In the genomic region with DNA sequence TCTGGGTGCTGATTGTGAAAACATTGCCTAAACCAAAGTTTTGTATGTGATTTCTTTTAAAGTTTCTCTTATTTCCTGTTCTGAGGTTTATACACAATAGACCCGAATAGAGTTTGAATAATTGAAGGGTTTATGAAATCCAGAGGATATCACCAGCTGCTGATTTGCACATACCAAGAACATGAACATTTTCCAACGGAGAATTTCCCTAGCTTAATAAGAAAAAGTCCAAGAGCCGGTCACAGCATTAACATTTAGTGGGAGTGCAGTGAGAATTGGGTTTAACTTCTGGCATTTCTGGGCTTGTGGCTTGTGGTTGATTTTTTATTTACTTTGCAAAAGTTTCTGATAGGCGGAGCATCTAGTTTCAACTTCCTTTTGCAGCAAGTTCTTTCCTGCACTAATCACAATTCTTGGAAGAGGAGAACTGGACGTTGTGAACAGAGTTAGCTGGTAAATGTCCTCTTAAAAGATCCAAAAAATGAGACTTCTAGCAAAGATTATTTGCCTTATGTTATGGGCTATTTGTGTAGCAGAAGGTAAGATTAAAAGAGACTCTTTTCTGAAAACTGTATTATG, we compare ENCODE assay signal across 9 cellular contexts. TPM values are rescaled to one million over a fixed set of nuclear protein-coding genes. Genes with fewer than 3 reads are reported as not detected.
DNase-seq lines count a peak whose midpoint lies in the region; ATAC-seq, FAIRE-seq and TF ChIP-seq lines count a peak whose summit lies in the region.
"Had no signal": no experiment of that assay in that cellular context is flagged by ENCODE, and none has a peak within 500 bp of the region (broad histone marks: within the 10 kb centered on the region; RNA-seq: fewer than 3 reads in every experiment).

Gene CFH, plus strand, starts transcription at position 407 of the 579 bp plus-strand sequence. Its CDS starts 75 bp downstream, at position 482.

- ATAC-seq in HG03025 (IDR thresholded peaks at IDR 0.05; ENCODE audit: low FRiP score, unreplicated experiment) (no peak), GM18909 (IDR thresholded peaks at IDR 0.05; ENCODE audit: poor library complexity, unreplicated experiment) (no peak)
- ATAC-seq in stimulated activated naive B cell treated with anti-CD40 and anti-IgM and Interleukin-4, amounts not matched to agents 10 μg/mL and 1 μg/mL and 100 μg/mL, for 72 hours (replicated peaks) = no peak

- peak within 1 kb of the TSS; percentile 89 for H3K4me3 Mint-ChIP-seq in HFFc6
- no peak within 1 kb of the TSS for H3K4me3 Mint-ChIP-seq in stimulated activated naive B cell treated with anti-CD40 and anti-IgM and Interleukin-4, amounts not matched to agents 10 μg/mL and 1 μg/mL and 100 μg/mL, for 72 hours
- H3K4me3 Mint-ChIP-seq: naive B cell had no signal

- H3K9me3 Mint-ChIP-seq in HFFc6 = no peaks in the 10 kb centered on the region
- H3K9me3 Mint-ChIP-seq in stimulated activated naive B cell treated with anti-CD40 and anti-IgM and Interleukin-4, amounts not matched to agents 10 μg/mL and 1 μg/mL and 100 μg/mL, for 72 hours = no peaks in the 10 kb centered on the region
- H3K9me3 Mint-ChIP-seq: naive B cell had no signal

- H3K4me1 Mint-ChIP-seq in HFFc6 (ENCODE audit: low read depth) = peaks cover 41% of the 10 kb centered on the region
- no peaks in the 10 kb centered on the region for H3K4me1 Mint-ChIP-seq in stimulated activated naive B cell treated with anti-CD40 and anti-IgM and Interleukin-4, amounts not matched to agents 10 μg/mL and 1 μg/mL and 100 μg/mL, for 72 hours
- H3K4me1 Mint-ChIP-seq: naive B cell had no signal

- H3K27me3 Mint-ChIP-seq in HFFc6 (ENCODE audit: insufficient read depth) = no peaks in the 10 kb centered on the region
- no peaks in the 10 kb centered on the region for H3K27me3 Mint-ChIP-seq in stimulated activated naive B cell treated with anti-CD40 and anti-IgM and Interleukin-4, amounts not matched to agents 10 μg/mL and 1 μg/mL and 100 μg/mL, for 72 hours
- H3K27me3 Mint-ChIP-seq: naive B cell had no signal

- FAIRE-seq in small intestine (lab: Jason Lieb, UNC) = no peak

- peak within 1 kb of the TSS; percentile 70 for H3K27ac Mint-ChIP-seq in HFFc6
- H3K27ac Mint-ChIP-seq in stimulated activated naive B cell treated with anti-CD40 and anti-IgM and Interleukin-4, amounts not matched to agents 10 μg/mL and 1 μg/mL and 100 μg/mL, for 72 hours = no peak within 1 kb of the TSS
- H3K27ac Mint-ChIP-seq: naive B cell had no signal

- no peaks in the 10 kb centered on the region for H3K36me3 ChIP-seq in small intestine (ENCODE audit: control insufficient read depth in 2 of 2, insufficient read depth in 2 of 2, low read length in 2 of 2)

- TF ChIP-seq CTCF in HFFc6 (IDR thresholded peaks at IDR 0.05) = no peak

- H3K27me3 ChIP-seq in small intestine (ENCODE audit: control insufficient read depth in 2 of 2, insufficient read depth in 2 of 2, low read length in 2 of 2) = no peaks in the 10 kb centered on the region

- H3K27ac ChIP-seq in small intestine (ENCODE audit: low read depth in 1 of 2, low read length in 1 of 2) = no peak within 1 kb of the TSS

- WGBS in small intestine, 3 donors = 20 to 33% (median 26%) methylated on average over 5 of the region's 5 CpGs

- no peaks in the 10 kb centered on the region for H3K9me3 ChIP-seq in small intestine (ENCODE audit: control insufficient read depth, low read depth)

- no peaks in the 10 kb centered on the region for H3K36me3 Mint-ChIP-seq in HFFc6 (ENCODE audit: low read depth)
- H3K36me3 Mint-ChIP-seq in stimulated activated naive B cell treated with anti-CD40 and anti-IgM and Interleukin-4, amounts not matched to agents 10 μg/mL and 1 μg/mL and 100 μg/mL, for 72 hours = no peaks in the 10 kb centered on the region
- H3K36me3 Mint-ChIP-seq: naive B cell had no signal

- DNase-seq in HFFc6 = peak; percentile 83
- peak; percentile 2 for DNase-seq in UCSD-AML1 (lab: John Stamatoyannopoulos, UW; ENCODE audit: unreplicated experiment)
- DNase-seq in glomerular visceral epithelial cell (ENCODE audit: extremely low spot score) = peak; percentile 70
- peak; percentile 6 for DNase-seq in small intestine
- no peak for DNase-seq in NCI-H128 (lab: John Stamatoyannopoulos, UW; ENCODE audit: unreplicated experiment)
- DNase-seq in stimulated activated naive B cell treated with anti-CD40 and anti-IgM and Interleukin-4, amounts not matched to agents 10 μg/mL and 1 μg/mL and 100 μg/mL, for 72 hours = no peak
- DNase-seq: naive B cell had no signal

- H3K4me1 ChIP-seq in small intestine (ENCODE audit: control insufficient read depth in 2 of 2, insufficient read depth in 1 of 2, low read depth in 1 of 2, low read length in 1 of 2) = no peaks in the 10 kb centered on the region

- no peak within 1 kb of the TSS for H3K4me3 ChIP-seq in small intestine (ENCODE audit: low read depth in 1 of 2, low read length in 2 of 2)

RNA-seq across cellular contexts. Expression of gene CFH, which starts in this region (rescaled TPM):
- total RNA-seq in HFFc6 (2021; fragmentation: NEBNext Ultra II Directional; extraction: Animal tissue kit (Norgen Biotek cat#: 25700)) = 10 to 100 TPM; 19.8 to 23.1 (median 21.0) TPM
- 10 to 100 TPM in 1 of 3 donors, 1 to 10 TPM in 1, under 1 TPM in 1; 0.89 to 52.9 (median 7.6) TPM for polyA plus RNA-seq in small intestine

Comparison
In these comparisons a context has a peak if more than half of its experiments do, and no peak if none do; other contexts are left out.
1. DNase-seq: peak in HFFc6 (single experiment), UCSD-AML1 (single experiment), glomerular visceral epithelial cell (single experiment) and small intestine (single experiment); none in NCI-H128 (single experiment) and stimulated activated naive B cell treated with anti-CD40 and anti-IgM and Interleukin-4, amounts not matched to agents 10 μg/mL and 1 μg/mL and 100 μg/mL, for 72 hours (single experiment).